12 cellular contexts compared by ENCODE assay signal in genomic region chr5:143166661-143167420, GRCh38.
A peak's percentile ranks its signal among the peaks of the same experiment; 100 is the strongest.
DNase-seq lines count a peak whose midpoint lies in the region; ATAC-seq, FAIRE-seq and TF ChIP-seq lines count a peak whose summit lies in the region.
"Had no signal": no experiment of that assay in that cellular context is flagged by ENCODE, and none has a peak within 500 bp of the region (broad histone marks: within the 10 kb centered on the region; RNA-seq: fewer than 3 reads in every experiment).

No MANE protein-coding gene starts in this region.

- SMC1A ChIA-PET in GM12878 (lab: Charles Lee; ENCODE audit: uncharacterized antibody, unreplicated experiment) = interaction anchor here (0.5 to 8.7 kb wide), 31 partner anchors 8 to 580 kb away, joined by 3 to 50 read pairs (median 4); no protein-coding TSS in a partner anchor

- no peaks in the 10 kb centered on the region for H4K20me1 ChIP-seq in GM12878 (ENCODE audit: control insufficient read depth, insufficient read depth)

- DNase-seq in GM12878 (ENCODE audit: low read depth, low spot score) (peak; percentile 63), transverse colon (peak; percentile 32), progenitor cell of endocrine pancreas (ENCODE audit: low spot score, unreplicated experiment) (no peak), NOMO-1 treated with DMSO at 0.1 percent for 48 hours (lab: John Stamatoyannopoulos, UW; ENCODE audit: unreplicated experiment) (no peak)
- DNase-seq: NCI-H2107, SK-N-SH had no signal

- TF ChIP-seq POLR2A in GM12878 (IDR thresholded peaks at IDR 0.05; ENCODE audit: low read depth, low read length) (no peak), transverse colon (IDR thresholded peaks at IDR 0.05) (no peak)

- TF ChIP-seq EP300 in GM12878 (IDR thresholded peaks at IDR 0.05; ENCODE audit: borderline replicate concordance in 1 of 2, control insufficient read depth in 1 of 2, low read depth in 2 of 2, low read length in 2 of 2) (no peak), transverse colon (IDR thresholded peaks at IDR 0.05; ENCODE audit: low read depth) (no peak)

- POLR2A ChIA-PET in GM12878 (lab: Charles Lee) = interaction anchor here (0.6 to 2.6 kb wide), 12 partner anchors 15 to 143 kb away, joined by 3 to 10 read pairs (median 4); no protein-coding TSS in a partner anchor

- no peak overlapping the region for H3K9ac ChIP-seq in GM12878 (ENCODE audit: control insufficient read depth, insufficient read depth, low read length)
- H3K9ac ChIP-seq: SK-N-SH had no signal

- TF ChIP-seq RAD21 in GM12878 (IDR thresholded peaks at IDR 0.05; ENCODE audit: insufficient read depth, low read depth, low read length) = no peak

- H3K9me3 ChIP-seq in GM12878 (replicated peaks; ENCODE audit: control insufficient read depth, insufficient read depth, low read length) = no peaks in the 10 kb centered on the region
- H3K9me3 ChIP-seq in transverse colon = no peaks in the 10 kb centered on the region
- H3K9me3 ChIP-seq: SK-N-SH had no signal

- H3K4me1 ChIP-seq in GM12878 (ENCODE audit: control insufficient read depth, insufficient read depth, low read length) = no peaks in the 10 kb centered on the region; the same call in 1 of the 2 replicates
- H3K4me1 ChIP-seq in transverse colon = peaks cover 0 to 14% (median 6%) of the 10 kb centered on the region in 4 donors

- H3K4me1 Mint-ChIP-seq in progenitor cell of endocrine pancreas (ENCODE audit: low read depth) = peaks cover 2% of the 10 kb centered on the region

- H3K27me3 Mint-ChIP-seq in progenitor cell of endocrine pancreas = no peaks in the 10 kb centered on the region
- H3K27me3 Mint-ChIP-seq: activated naive CD8-positive, alpha-beta T cell; central memory CD8-positive, alpha-beta T cell had no signal

- no peak overlapping the region for H3K4me3 Mint-ChIP-seq in progenitor cell of endocrine pancreas (ENCODE audit: low read depth)
- H3K4me3 Mint-ChIP-seq: activated naive CD8-positive, alpha-beta T cell; central memory CD8-positive, alpha-beta T cell had no signal

- no peak overlapping the region for H2AFZ ChIP-seq in GM12878 (ENCODE audit: control insufficient read depth, low read depth, low read length)

- BruUV-seq in GM12878 (replicated peaks; lab: Mats Ljungman, UMichigan) = no TSS peak

- FAIRE-seq in GM12878 (lab: Jason Lieb, UNC) = no peak

- ATAC-seq in GM19324 (IDR thresholded peaks at IDR 0.05; ENCODE audit: low FRiP score, unreplicated experiment) (peak; percentile 50), HG02981 (IDR thresholded peaks at IDR 0.05; ENCODE audit: unreplicated experiment) (peak; percentile 52), GM12878 (peak; percentile 80), GM18520 (IDR thresholded peaks at IDR 0.05; ENCODE audit: unreplicated experiment) (no peak)

- H3K4me3 ChIP-seq in GM12878 (no peak overlapping the region), transverse colon (no peak overlapping the region)
- H3K4me3 ChIP-seq: lung had no signal

- no peaks in the 10 kb centered on the region for H3K36me3 Mint-ChIP-seq in progenitor cell of endocrine pancreas (ENCODE audit: insufficient read depth)

- H3K27ac Mint-ChIP-seq in progenitor cell of endocrine pancreas = no peak overlapping the region
- H3K27ac Mint-ChIP-seq: activated naive CD8-positive, alpha-beta T cell had no signal

- H3K27me3 ChIP-seq in GM12878 (replicated peaks in 1 of 2; ENCODE audit: control insufficient read depth in 2 of 2, insufficient read depth in 2 of 2, low read length in 1 of 2) = no peaks in the 10 kb centered on the region
- H3K27me3 ChIP-seq in transverse colon = no peaks in the 10 kb centered on the region

- H3K79me2 ChIP-seq in GM12878 (ENCODE audit: control insufficient read depth, insufficient read depth, low read length) = no peaks in the 10 kb centered on the region

- in situ Hi-C loops in GM12878 (cut with MboI) (no loop called here), transverse colon (cut with MboI; ENCODE audit: low pct_ligation_motif_present in 1 of 4, low pct_unique_long_range_greater_than_20kb in 1 of 4, low sequenced_read_pairs in 3 of 4) (no loop called here)

- TF ChIP-seq CTCF in GM12878 (IDR thresholded peaks at IDR 0.05 in 2 of 3, conservative IDR thresholded peaks at IDR 0.05 in 1 of 3; ENCODE audit: control insufficient read depth in 2 of 3, extremely low read depth in 1 of 3, insufficient read depth in 1 of 3, low read depth in 3 of 3, low read length in 3 of 3) = no peak
- TF ChIP-seq CTCF in transverse colon (IDR thresholded peaks at IDR 0.05) = no peak
- no peak for TF ChIP-seq CTCF in progenitor cell of endocrine pancreas (IDR thresholded peaks at IDR 0.05; ENCODE audit: unreplicated experiment)

- CTCF ChIA-PET in GM12878 (lab: Yijun Ruan, JAX) = interaction anchor here (0.9 to 4.5 kb wide), 12 partner anchors 7 to 244 kb away, joined by 3 to 20 read pairs (median 4); no protein-coding TSS in a partner anchor

- intact Hi-C loops in GM12878 (cut with micrococcal nuclease; ENCODE audit: unreplicated experiment) (loop anchor here (5.0 kb wide), 1 partner anchor 235 kb away; the partner anchor contains the start of gene NR3C1), transverse colon (cut with DNase I; ENCODE audit: low total_unique reads) (no loop called here)

- RAD21 ChIA-PET in GM12878 (lab: Charles Lee; ENCODE audit: unreplicated experiment) = interaction anchor here (0.7 to 5.8 kb wide), 15 partner anchors 8 to 658 kb away, joined by 3 to 44 read pairs (median 4); partner anchors contain the start of gene NR3C1

- H3K27ac ChIP-seq in GM12878 (ENCODE audit: control insufficient read depth, insufficient read depth) (no peak overlapping the region), transverse colon (peak overlapping the region in 1 of 4 donors; percentile 37)

- H3K36me3 ChIP-seq in GM12878 (ENCODE audit: control insufficient read depth in 2 of 2, insufficient read depth in 2 of 2, low read length in 1 of 2) (no peaks in the 10 kb centered on the region; a peak in 2 of 4 replicates), transverse colon (no peaks in the 10 kb centered on the region)

- 93% methylated on average over 8 of the region's 8 CpGs for WGBS in GM12878 (ENCODE audit: insufficient coverage, insufficient replicate concordance, low lambda C conversion rate, missing lambda C conversion rate)
- WGBS in transverse colon (ENCODE audit: low coverage in 1 of 2), 2 donors = 77 to 87% methylated on average over 3 to 8 of the region's 8 CpGs

- no peak overlapping the region for H3K4me2 ChIP-seq in GM12878 (ENCODE audit: control insufficient read depth, insufficient read depth)
- H3K4me2 ChIP-seq: SK-N-SH had no signal

- no peaks in the 10 kb centered on the region for H3K9me3 Mint-ChIP-seq in progenitor cell of endocrine pancreas (ENCODE audit: low read depth)
- H3K9me3 Mint-ChIP-seq: central memory CD8-positive, alpha-beta T cell had no signal

TF ChIP-seq in GM12878, 131 proteins besides CTCF, POLR2A, EP300 and RAD21 (continues in another document):
- TF ChIP-seq SMAD1 (IDR thresholded peaks at IDR 0.05; ENCODE audit: low read depth, partially characterized antibody) (peak; percentile 82), PKNOX1 (IDR thresholded peaks at IDR 0.05) (no peak), SKIL (IDR thresholded peaks at IDR 0.05; ENCODE audit: low read depth, poor library complexity, severe bottlenecking) (peak; percentile 28), MTA2 (IDR thresholded peaks at IDR 0.05; ENCODE audit: low read depth) (peak; percentile 74), ATF7 (IDR thresholded peaks at IDR 0.05; ENCODE audit: low read depth) (0 out of 2 replicates have a peak, but pooled peaks have one; percentile 32), BHLHE40 (IDR thresholded peaks at IDR 0.05; ENCODE audit: borderline replicate concordance in 1 of 2, low read depth in 2 of 2, low read length in 1 of 2) (peak in 1 of 2 experiments; percentile 58; a peak in 1 of 4 replicates), NR2F1 (conservative IDR thresholded peaks at IDR 0.05) (peak; percentile 40; the same call in 1 of the 2 replicates), FOXK2 (IDR thresholded peaks at IDR 0.05) (no peak), HDGF (IDR thresholded peaks at IDR 0.05) (0 out of 2 replicates have a peak, but pooled peaks have one; percentile 2), DPF2 (IDR thresholded peaks at IDR 0.05) (peak; percentile 62), MEF2A (IDR thresholded peaks at IDR 0.05; ENCODE audit: insufficient read depth, low read depth, low read length) (0 out of 2 replicates have a peak, but pooled peaks have one; percentile 6)

Comparison
In these comparisons a context has a peak if more than half of its experiments do, and no peak if none do; other contexts are left out.
1. DNase-seq: peak in GM12878 (single experiment) and transverse colon (single experiment); none in progenitor cell of endocrine pancreas (single experiment) and NOMO-1 treated with DMSO at 0.1 percent for 48 hours (single experiment).